In the genomic region with DNA sequence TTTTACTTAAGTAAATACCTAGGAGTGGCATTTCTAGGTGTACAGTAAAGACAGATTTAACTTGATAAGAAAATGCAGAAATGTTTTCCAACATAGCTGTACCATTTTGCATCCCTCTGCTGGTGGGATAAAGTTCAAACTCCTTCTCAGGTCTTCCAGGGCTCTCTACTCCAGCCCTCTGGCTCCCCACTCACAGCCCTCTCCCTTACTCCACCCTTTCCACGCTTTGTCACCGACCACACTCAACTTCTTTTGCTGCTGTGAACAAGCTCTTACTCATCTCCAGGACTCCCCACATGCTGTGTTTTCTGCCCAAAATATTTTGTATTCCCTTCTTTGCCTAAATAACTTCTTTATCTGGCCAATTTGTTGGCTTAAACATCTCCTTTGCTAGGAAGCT, we compare ENCODE assay signal across 14 cellular contexts.
DNase-seq lines count a peak whose midpoint lies in the region; ATAC-seq and TF ChIP-seq lines count a peak whose summit lies in the region.
"Had no signal": no experiment of that assay in that cellular context is flagged by ENCODE, and none has a peak within 500 bp of the region (broad histone marks: within the 10 kb centered on the region; RNA-seq: fewer than 3 reads in every experiment).

No MANE protein-coding gene starts in this region.

- no peaks in the 10 kb centered on the region; the same call in 1 of the 2 replicates for H3K4me1 ChIP-seq in Panc1 (ENCODE audit: control insufficient read depth, insufficient read depth, low read length)
- no peaks in the 10 kb centered on the region for H3K4me1 ChIP-seq in endodermal cell (ENCODE audit: control insufficient read depth, insufficient read depth, low read length)
- peaks cover 19% of the 10 kb centered on the region for H3K4me1 ChIP-seq in osteoblast (ENCODE audit: insufficient read depth, low read length)
- H3K4me1 ChIP-seq: gastrocnemius medialis had no signal

- CTCF ChIA-PET in Panc1 (lab: Charles Lee) = no interaction called here

- no peak overlapping the region for H3K27ac Mint-ChIP-seq in endodermal cell
- no peak overlapping the region for H3K27ac Mint-ChIP-seq in stimulated activated naive CD8-positive, alpha-beta T cell treated with anti-CD3 and anti-CD28 coated beads, Interleukin-15, amount 100 ng/mL, for 72 hours
- H3K27ac Mint-ChIP-seq: activated T-helper 1 cell treated with anti-CD3 and anti-CD28 coated beads, Interleukin-12 subunit alpha, Interleukin-12 subunit beta, Interleukin-2, Interleukin-4 antibody, amounts not matched to agents 30 ng/mL and 10 ng/mL and 1 ng/mL, durations not matched to agents 14 hours and 24 hours and 36 hours had no signal

- intact Hi-C loops in Panc1 (cut with micrococcal nuclease; ENCODE audit: unreplicated experiment) = no loop called here

- DNase-seq in Daoy (ENCODE audit: low read depth) (peak; percentile 44), Panc1 (ENCODE audit: low read depth, low spot score) (no peak), endodermal cell (no peak), osteoblast (ENCODE audit: insufficient read length, low spot score, missing footprints) (peak; percentile 86), anterior cingulate cortex (lab: John Stamatoyannopoulos, UW) (no peak)
- no peak for DNase-seq in stimulated activated naive CD8-positive, alpha-beta T cell treated with anti-CD3 and anti-CD28 coated beads, Interleukin-15, amount 100 ng/mL, for 72 hours
- DNase-seq: activated CD4-positive, alpha-beta T cell treated with anti-CD3 and anti-CD28 coated beads, Interleukin-2, amount 50 U/mL, for 1 hour; amniotic stem cell; gastrocnemius medialis; midbrain; SHP77 treated with DMSO at 0.1 percent for 48 hours had no signal

- no peaks in the 10 kb centered on the region for H3K9me3 ChIP-seq in Panc1 (ENCODE audit: control insufficient read depth, insufficient read depth, low read depth, low read length)
- no peaks in the 10 kb centered on the region for H3K9me3 ChIP-seq in endodermal cell (ENCODE audit: control insufficient read depth, low read length)
- no peaks in the 10 kb centered on the region for H3K9me3 ChIP-seq in osteoblast (ENCODE audit: low read depth, low read length)
- H3K9me3 ChIP-seq: gastrocnemius medialis had no signal

- peak; percentile 54; the same call in 1 of the 2 replicates for ATAC-seq in Panc1
- no peak for ATAC-seq in stimulated activated naive CD8-positive, alpha-beta T cell treated with anti-CD3 and anti-CD28 coated beads, Interleukin-15, amount 100 ng/mL, for 72 hours
- ATAC-seq in GM19395 (IDR thresholded peaks at IDR 0.05; ENCODE audit: unreplicated experiment) = no peak
- ATAC-seq in GM18907 (IDR thresholded peaks at IDR 0.05; ENCODE audit: unreplicated experiment) = no peak
- ATAC-seq: gastrocnemius medialis had no signal

- no peak overlapping the region for H3K4me2 ChIP-seq in osteoblast (ENCODE audit: insufficient read depth, low read length)

- 88 to 91% methylated on average over 2 of the region's 2 CpGs for WGBS in endodermal cell (ENCODE audit: insufficient coverage in 1 of 2, insufficient read length in 1 of 2), 2 experiments

- no peak overlapping the region for H3K4me3 Mint-ChIP-seq in endodermal cell
- no peak overlapping the region for H3K4me3 Mint-ChIP-seq in stimulated activated naive CD8-positive, alpha-beta T cell treated with anti-CD3 and anti-CD28 coated beads, Interleukin-15, amount 100 ng/mL, for 72 hours
- H3K4me3 Mint-ChIP-seq: activated T-helper 1 cell treated with anti-CD3 and anti-CD28 coated beads, Interleukin-12 subunit alpha, Interleukin-12 subunit beta, Interleukin-2, Interleukin-4 antibody, amounts not matched to agents 30 ng/mL and 10 ng/mL and 1 ng/mL, durations not matched to agents 14 hours and 24 hours and 36 hours had no signal

- in situ Hi-C loops in Panc1 (cut with HindIII; ENCODE audit: low pct_unique_long_range_greater_than_20kb, low sequenced_read_pairs) = no loop called here

- H3K9me3 Mint-ChIP-seq in endodermal cell = no peaks in the 10 kb centered on the region
- no peaks in the 10 kb centered on the region for H3K9me3 Mint-ChIP-seq in stimulated activated naive CD8-positive, alpha-beta T cell treated with anti-CD3 and anti-CD28 coated beads, Interleukin-15, amount 100 ng/mL, for 72 hours
- H3K9me3 Mint-ChIP-seq: activated T-helper 1 cell treated with anti-CD3 and anti-CD28 coated beads, Interleukin-12 subunit alpha, Interleukin-12 subunit beta, Interleukin-2, Interleukin-4 antibody, amounts not matched to agents 30 ng/mL and 10 ng/mL and 1 ng/mL, durations not matched to agents 14 hours and 24 hours and 36 hours had no signal

- no peaks in the 10 kb centered on the region for H3K36me3 Mint-ChIP-seq in endodermal cell (ENCODE audit: low read depth)

- no peaks in the 10 kb centered on the region for H4K20me1 ChIP-seq in osteoblast (ENCODE audit: insufficient read depth, low read length)

- no peaks in the 10 kb centered on the region for H3K79me2 ChIP-seq in osteoblast (ENCODE audit: insufficient read depth, low read length)

- no peak for TF ChIP-seq CTCF in Panc1 (IDR thresholded peaks at IDR 0.05)
- peak; percentile 47 for TF ChIP-seq CTCF in endodermal cell (conservative IDR thresholded peaks at IDR 0.05)
- TF ChIP-seq CTCF in osteoblast (IDR thresholded peaks at IDR 0.05; ENCODE audit: extremely low read depth, low read depth, low read length) = peak; percentile 26

- no peaks in the 10 kb centered on the region for H3K4me1 Mint-ChIP-seq in endodermal cell
- H3K4me1 Mint-ChIP-seq in stimulated activated naive CD8-positive, alpha-beta T cell treated with anti-CD3 and anti-CD28 coated beads, Interleukin-15, amount 100 ng/mL, for 72 hours = no peaks in the 10 kb centered on the region

- H3K27ac ChIP-seq in Panc1 (ENCODE audit: low read length) (peak overlapping the region; percentile 62; the same call in 1 of the 2 replicates), endodermal cell (ENCODE audit: low read depth, low read length) (no peak overlapping the region), osteoblast (ENCODE audit: low read depth, low read length) (no peak overlapping the region)
- H3K27ac ChIP-seq: gastrocnemius medialis had no signal

- no peaks in the 10 kb centered on the region for H3K36me3 ChIP-seq in Panc1 (ENCODE audit: control insufficient read depth, insufficient read depth, low read length)
- no peaks in the 10 kb centered on the region for H3K36me3 ChIP-seq in endodermal cell (ENCODE audit: control insufficient read depth, insufficient read depth, low read length)
- no peaks in the 10 kb centered on the region for H3K36me3 ChIP-seq in osteoblast (ENCODE audit: insufficient read depth, low read length)
- H3K36me3 ChIP-seq: gastrocnemius medialis had no signal

- no TSS peak for BruUV-seq in Panc1 (replicated peaks; lab: Mats Ljungman, UMichigan)

- H3K27me3 ChIP-seq in Panc1 (ENCODE audit: control insufficient read depth, insufficient read depth, low read length) (no peaks in the 10 kb centered on the region), endodermal cell (ENCODE audit: control insufficient read depth, insufficient read depth, low read length, poor library complexity, severe bottlenecking) (peaks cover 2% of the 10 kb centered on the region), osteoblast (ENCODE audit: insufficient read depth, low read length) (no peaks in the 10 kb centered on the region)
- H3K27me3 ChIP-seq: gastrocnemius medialis had no signal

- no peak overlapping the region for H2AFZ ChIP-seq in osteoblast (ENCODE audit: low read length)

- POLR2A ChIA-PET in Panc1 (lab: Charles Lee) = no interaction called here

- H3K9ac ChIP-seq in endodermal cell (ENCODE audit: extremely low read depth, low read length, poor library complexity, severe bottlenecking) = no peak overlapping the region

- no peak overlapping the region for H3K4me3 ChIP-seq in Panc1 (ENCODE audit: low read depth in 2 of 2, low read length in 2 of 2)
- no peak overlapping the region for H3K4me3 ChIP-seq in endodermal cell (ENCODE audit: low read length)
- no peak overlapping the region for H3K4me3 ChIP-seq in osteoblast (ENCODE audit: insufficient read depth, low read length)
- H3K4me3 ChIP-seq: gastrocnemius medialis had no signal

- peaks cover 6% of the 10 kb centered on the region for H3K27me3 Mint-ChIP-seq in endodermal cell (ENCODE audit: insufficient read depth)
- H3K27me3 Mint-ChIP-seq in stimulated activated naive CD8-positive, alpha-beta T cell treated with anti-CD3 and anti-CD28 coated beads, Interleukin-15, amount 100 ng/mL, for 72 hours = peaks cover 8% of the 10 kb centered on the region

Comparison
In these comparisons a context has a peak if more than half of its experiments do, and no peak if none do; other contexts are left out.
1. DNase-seq: peak in Daoy (single experiment) and osteoblast (single experiment); none in Panc1 (single experiment), endodermal cell (single experiment), anterior cingulate cortex (0 of 58) and stimulated activated naive CD8-positive, alpha-beta T cell treated with anti-CD3 and anti-CD28 coated beads, Interleukin-15, amount 100 ng/mL, for 72 hours (0 of 2).